Comparison of ENCODE assay signal across 6 cellular contexts in genomic region chr17:82003411-82004381, GRCh38. TPM values are rescaled to one million over a fixed set of nuclear protein-coding genes. Genes with fewer than 3 reads are reported as not detected.
DNase-seq lines count a peak whose midpoint lies in the region; ATAC-seq and TF ChIP-seq lines count a peak whose summit lies in the region.

No MANE protein-coding gene starts in this region.

- POLR2A ChIA-PET in GM10248 (lab: Yijun Ruan, JAX), result interaction anchor here (0.6 kb wide), 1 partner anchor 12 kb away, joined by 3 read pairs; no protein-coding TSS in a partner anchor

- CTCF ChIA-PET in GM10248 (lab: Yijun Ruan, JAX), result interaction anchor here (1.0 to 3.2 kb wide), 3 partner anchors 17 to 44 kb away, joined by 3 to 13 read pairs (median 3); no protein-coding TSS in a partner anchor

- in situ Hi-C loops in SK-MEL-5 (cut with HindIII; ENCODE audit: low pct_unique_long_range_greater_than_20kb, low sequenced_read_pairs), result no loop called here

- no peak for ATAC-seq in GM18907 (IDR thresholded peaks at IDR 0.05; ENCODE audit: unreplicated experiment)

- TF ChIP-seq CTCF in AG09319 (IDR thresholded peaks at IDR 0.05; ENCODE audit: low read depth, low read length) (no peak; the same call in none of the 2 replicates), GM10248 (IDR thresholded peaks at IDR 0.05; ENCODE audit: control extremely low read depth, extremely low read depth, low read depth, missing control alignments) (no peak)

- DNase-seq in AG09319 (ENCODE audit: extremely low read depth, low read depth), result peak; percentile 68
- DNase-seq in SK-MEL-5 (ENCODE audit: low read depth, low spot score), result peak; percentile 67
- peak; percentile 97 for DNase-seq in kidney tubule cell (ENCODE audit: low spot score)
- DNase-seq in NCI-H510A (lab: John Stamatoyannopoulos, UW), result no peak
- no peak for DNase-seq in GM10248 (ENCODE audit: extremely low spot score)

RNA-seq across cellular contexts. Expression of gene CENPX, which starts 19.0 kb away (rescaled TPM):
- 130 and 134 TPM in 2 replicates for total RNA-seq in SK-MEL-5 (2014; rRNA removed; shearing (Covaris generic))
- 135 and 199 TPM in 2 replicates for polyA plus RNA-seq in SK-MEL-5 (2015; cell fraction: cytosol; rRNA removed)
- polyA plus RNA-seq in SK-MEL-5 (2015; cell fraction: nucleus; rRNA removed), result 308 and 335 TPM in 2 replicates

RNA-seq across cellular contexts. Expression of gene LRRC45, which starts 19.4 kb away (rescaled TPM):
- 33.7 and 40.4 TPM in 2 replicates for total RNA-seq in SK-MEL-5 (2014; rRNA removed; shearing (Covaris generic))
- polyA plus RNA-seq in SK-MEL-5 (2015; cell fraction: cytosol; rRNA removed), result 32.6 and 37.4 TPM in 2 replicates
- polyA plus RNA-seq in SK-MEL-5 (2015; cell fraction: nucleus; rRNA removed), result 312 and 322 TPM in 2 replicates

RNA-seq across cellular contexts. Expression of gene ASPSCR1, which starts 26.3 kb away (rescaled TPM):
- total RNA-seq in SK-MEL-5 (2014; rRNA removed; shearing (Covaris generic)), result 80.5 and 81.9 TPM in 2 replicates
- 87.8 and 87.9 TPM in 2 replicates for polyA plus RNA-seq in SK-MEL-5 (2015; cell fraction: cytosol; rRNA removed)
- polyA plus RNA-seq in SK-MEL-5 (2015; cell fraction: nucleus; rRNA removed), result 177 and 188 TPM in 2 replicates

RNA-seq across cellular contexts. Expression of gene RAC3, which starts 27.8 kb away (rescaled TPM):
- 38.0 and 45.8 TPM in 2 replicates for total RNA-seq in SK-MEL-5 (2014; rRNA removed; shearing (Covaris generic))
- polyA plus RNA-seq in SK-MEL-5 (2015; cell fraction: cytosol; rRNA removed), result 39.7 and 48.1 TPM in 2 replicates
- 111 TPM in 2 replicates for polyA plus RNA-seq in SK-MEL-5 (2015; cell fraction: nucleus; rRNA removed)

RNA-seq across cellular contexts. Expression of gene DCXR, which starts 33.8 kb away (rescaled TPM):
- total RNA-seq in SK-MEL-5 (2014; rRNA removed; shearing (Covaris generic)), result 120 and 129 TPM in 2 replicates
- polyA plus RNA-seq in SK-MEL-5 (2015; cell fraction: cytosol; rRNA removed), result 183 and 211 TPM in 2 replicates
- 192 and 229 TPM in 2 replicates for polyA plus RNA-seq in SK-MEL-5 (2015; cell fraction: nucleus; rRNA removed)

Comparison
In these comparisons a context has a peak if more than half of its experiments do, and no peak if none do; other contexts are left out.
1. DNase-seq: peak in AG09319 (single experiment), SK-MEL-5 (single experiment) and kidney tubule cell (single experiment); none in NCI-H510A (single experiment) and GM10248 (single experiment).